ENCODE assay signal across 8 cellular contexts in the genomic region with DNA sequence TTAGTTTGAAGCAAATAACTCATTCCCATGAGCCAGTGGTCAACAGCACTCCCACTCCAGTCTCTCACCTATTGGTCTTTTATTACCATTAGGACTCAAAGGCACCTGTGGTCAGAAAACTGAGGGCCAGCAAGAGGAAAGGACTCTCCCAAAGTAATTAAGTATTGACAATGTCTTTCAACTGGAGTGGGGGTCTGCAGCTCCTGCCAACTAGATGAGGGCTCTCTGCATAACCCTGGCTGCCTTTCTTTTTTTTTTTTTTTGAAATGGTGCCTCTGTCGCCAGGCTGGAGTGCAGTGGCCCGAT. TPM values are rescaled to one million over a fixed set of nuclear protein-coding genes. Genes with fewer than 3 reads are reported as not detected.
DNase-seq lines count a peak whose midpoint lies in the region; ATAC-seq, FAIRE-seq and TF ChIP-seq lines count a peak whose summit lies in the region.

No MANE protein-coding gene starts in this region.

- POLR2A ChIA-PET in A549 (lab: Yijun Ruan, JAX), result interaction anchor here (0.6 kb wide), 1 partner anchor 66 kb away, joined by 4 read pairs; no protein-coding TSS in a partner anchor
- POLR2A ChIA-PET in naive thymus-derived CD4-positive, alpha-beta T cell (lab: Charles Lee), result no interaction called here

- no peaks in the 10 kb centered on the region; the same call in 1 of the 2 replicates for H3K36me3 ChIP-seq in HUES48 (ENCODE audit: control insufficient read depth, insufficient read depth, low read length)
- peaks cover 0 to 8% (median 0%) of the 10 kb centered on the region in 3 experiments for H3K36me3 ChIP-seq in naive thymus-derived CD4-positive, alpha-beta T cell (ENCODE audit: control insufficient read depth in 2 of 3, insufficient read depth in 3 of 3, low read length in 3 of 3)
- H3K36me3 ChIP-seq in small intestine (ENCODE audit: control insufficient read depth in 2 of 2, insufficient read depth in 2 of 2, low read length in 2 of 2), result no peaks in the 10 kb centered on the region
- H3K36me3 ChIP-seq in H7 (replicated peaks; ENCODE audit: control insufficient read depth, insufficient read depth, low read length), result no peaks in the 10 kb centered on the region

- peaks cover 0 to 4% (median 0%) of the 10 kb centered on the region in 5 experiments for H3K9me3 Mint-ChIP-seq in brain
- peaks cover 0 to 1% (median 0%) of the 10 kb centered on the region in 11 donors for H3K9me3 Mint-ChIP-seq in naive thymus-derived CD4-positive, alpha-beta T cell

- peaks cover 18% of the 10 kb centered on the region for H3K4me1 ChIP-seq in A549
- peaks cover 4% of the 10 kb centered on the region; the same call in 1 of the 2 replicates for H3K4me1 ChIP-seq in HUES48 (ENCODE audit: control insufficient read depth, insufficient read depth, low read length)
- peaks cover 15 to 17% of the 10 kb centered on the region in 2 donors for H3K4me1 ChIP-seq in naive thymus-derived CD4-positive, alpha-beta T cell (ENCODE audit: control insufficient read depth in 2 of 2, insufficient read depth in 2 of 2, low read length in 2 of 2)
- peaks cover 4 to 6% of the 10 kb centered on the region in 2 donors for H3K4me1 ChIP-seq in small intestine (ENCODE audit: control insufficient read depth in 2 of 2, insufficient read depth in 1 of 2, low read depth in 1 of 2, low read length in 1 of 2)

- FAIRE-seq in A549 (lab: Jason Lieb, UNC) (no peak), small intestine (lab: Jason Lieb, UNC) (no peak)

- no peak for DNase-seq in A549 (ENCODE audit: low read depth in 1 of 2, low spot score in 1 of 2)
- no peak for DNase-seq in naive thymus-derived CD4-positive, alpha-beta T cell
- DNase-seq in small intestine, result no peak
- DNase-seq in H7, result no peak
- no peak for DNase-seq in central memory CD4-positive, alpha-beta T cell

- H3K9me3 ChIP-seq in A549 (no peaks in the 10 kb centered on the region), HUES48 (ENCODE audit: control insufficient read depth, insufficient read depth, low read length) (no peaks in the 10 kb centered on the region), small intestine (ENCODE audit: control insufficient read depth, low read depth) (no peaks in the 10 kb centered on the region)
- H3K9me3 ChIP-seq in naive thymus-derived CD4-positive, alpha-beta T cell (ENCODE audit: control insufficient read depth in 2 of 3, low read length in 3 of 3), result no peaks in the 10 kb centered on the region

- H3K4me1 Mint-ChIP-seq in brain, result peaks cover 65% of the 10 kb centered on the region
- peaks cover 29 to 67% (median 56%) of the 10 kb centered on the region in 7 donors for H3K4me1 Mint-ChIP-seq in naive thymus-derived CD4-positive, alpha-beta T cell

- peak overlapping the region; percentile 58 for H3K4me2 ChIP-seq in A549

- peak overlapping the region; percentile 95 to 99 (median 98) for H3K4me3 Mint-ChIP-seq in brain
- H3K4me3 Mint-ChIP-seq in naive thymus-derived CD4-positive, alpha-beta T cell, result peak overlapping the region; percentile 86 to 98 (median 94)

- H3K27me3 ChIP-seq in HUES48 (ENCODE audit: control insufficient read depth, insufficient read depth, low read length) (no peaks in the 10 kb centered on the region), small intestine (ENCODE audit: control insufficient read depth in 2 of 2, insufficient read depth in 2 of 2, low read length in 2 of 2) (no peaks in the 10 kb centered on the region), H7 (ENCODE audit: control insufficient read depth, insufficient read depth, low read length) (no peaks in the 10 kb centered on the region)
- H3K27me3 ChIP-seq in naive thymus-derived CD4-positive, alpha-beta T cell (ENCODE audit: control insufficient read depth in 2 of 2, insufficient read depth in 2 of 2, low read length in 2 of 2), result no peaks in the 10 kb centered on the region

- intact Hi-C loops in naive thymus-derived CD4-positive, alpha-beta T cell (cut with micrococcal nuclease), result loop anchor here (1.0 to 5.0 kb wide), 11 partner anchors 130 to 1512 kb away; a partner anchor contains a TSS

- WGBS in A549 (ENCODE audit: missing lambda C conversion rate), result 97% methylated on average over 2 of the region's 2 CpGs
- 90 to 100% (median 96%) methylated on average over 2 of the region's 2 CpGs for WGBS in small intestine, 3 donors

- H3K4me3 ChIP-seq in A549, result no peak overlapping the region; the same call in 2 of the 3 replicates
- peak overlapping the region; percentile 34; the same call in 1 of the 2 replicates for H3K4me3 ChIP-seq in HUES48 (ENCODE audit: low read depth, low read length)
- H3K4me3 ChIP-seq in naive thymus-derived CD4-positive, alpha-beta T cell (ENCODE audit: low read length), result peak overlapping the region; percentile 85
- no peak overlapping the region for H3K4me3 ChIP-seq in small intestine (ENCODE audit: low read depth in 1 of 2, low read length in 2 of 2)
- H3K4me3 ChIP-seq in H7 (ENCODE audit: insufficient read depth, low read depth, low read length), result no peak overlapping the region

- H3K27ac ChIP-seq in A549 (peak overlapping the region; percentile 72 to 94), HUES48 (ENCODE audit: low read depth, low read length) (no peak overlapping the region), small intestine (ENCODE audit: low read depth in 1 of 2, low read length in 1 of 2) (peak overlapping the region in 1 of 2 donors; percentile 36)
- H3K27ac ChIP-seq in naive thymus-derived CD4-positive, alpha-beta T cell (ENCODE audit: low read depth, low read length), result peak overlapping the region; percentile 81

- H3K9ac ChIP-seq in HUES48 (ENCODE audit: low read depth, low read length), result 0 out of 2 replicates have a peak overlapping the region, but pooled peaks have one; percentile 18

- no peak for TF ChIP-seq POLR2A in A549 (IDR thresholded peaks at IDR 0.05; ENCODE audit: low read length)

- TF ChIP-seq CTCF in A549 (IDR thresholded peaks at IDR 0.05) (no peak), brain (conservative IDR thresholded peaks at IDR 0.05) (no peak)

- CTCF ChIA-PET in A549 (lab: Yijun Ruan, JAX), result no interaction called here
- CTCF ChIA-PET in naive thymus-derived CD4-positive, alpha-beta T cell (lab: Charles Lee), result no interaction called here

- H3K27me3 Mint-ChIP-seq in brain, result no peaks in the 10 kb centered on the region
- peaks cover 0 to 6% (median 0%) of the 10 kb centered on the region in 5 donors for H3K27me3 Mint-ChIP-seq in naive thymus-derived CD4-positive, alpha-beta T cell

- peak overlapping the region; percentile 88 to 96 (median 95) for H3K27ac Mint-ChIP-seq in brain
- peak overlapping the region; percentile 88 to 95 (median 91) for H3K27ac Mint-ChIP-seq in naive thymus-derived CD4-positive, alpha-beta T cell

- no peak for TF ChIP-seq EP300 in A549 (IDR thresholded peaks at IDR 0.05)

- peaks cover 16% of the 10 kb centered on the region for H3K36me3 Mint-ChIP-seq in brain
- H3K36me3 Mint-ChIP-seq in naive thymus-derived CD4-positive, alpha-beta T cell, result peaks cover 0 to 23% (median 7%) of the 10 kb centered on the region in 5 donors

- ATAC-seq in A549 (0 out of 6 replicates have a peak, but pooled peaks of 1 of the 2 experiments have one; percentile 2), GM21723 (IDR thresholded peaks at IDR 0.05; ENCODE audit: unreplicated experiment) (no peak)
- ATAC-seq in naive thymus-derived CD4-positive, alpha-beta T cell, result no peak

- TF ChIP-seq RAD21 in A549 (conservative IDR thresholded peaks at IDR 0.05 in 1 of 2, IDR thresholded peaks at IDR 0.05 in 1 of 2), result no peak

TF ChIP-seq in A549, 52 proteins besides CTCF, POLR2A, EP300 and RAD21:
- TF ChIP-seq, protein P1, sequence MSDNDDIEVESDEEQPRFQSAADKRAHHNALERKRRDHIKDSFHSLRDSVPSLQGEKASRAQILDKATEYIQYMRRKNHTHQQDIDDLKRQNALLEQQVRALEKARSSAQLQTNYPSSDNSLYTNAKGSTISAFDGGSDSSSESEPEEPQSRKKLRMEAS (IDR thresholded peaks at IDR 0.05), result no peak
- TF ChIP-seq, protein P2, sequence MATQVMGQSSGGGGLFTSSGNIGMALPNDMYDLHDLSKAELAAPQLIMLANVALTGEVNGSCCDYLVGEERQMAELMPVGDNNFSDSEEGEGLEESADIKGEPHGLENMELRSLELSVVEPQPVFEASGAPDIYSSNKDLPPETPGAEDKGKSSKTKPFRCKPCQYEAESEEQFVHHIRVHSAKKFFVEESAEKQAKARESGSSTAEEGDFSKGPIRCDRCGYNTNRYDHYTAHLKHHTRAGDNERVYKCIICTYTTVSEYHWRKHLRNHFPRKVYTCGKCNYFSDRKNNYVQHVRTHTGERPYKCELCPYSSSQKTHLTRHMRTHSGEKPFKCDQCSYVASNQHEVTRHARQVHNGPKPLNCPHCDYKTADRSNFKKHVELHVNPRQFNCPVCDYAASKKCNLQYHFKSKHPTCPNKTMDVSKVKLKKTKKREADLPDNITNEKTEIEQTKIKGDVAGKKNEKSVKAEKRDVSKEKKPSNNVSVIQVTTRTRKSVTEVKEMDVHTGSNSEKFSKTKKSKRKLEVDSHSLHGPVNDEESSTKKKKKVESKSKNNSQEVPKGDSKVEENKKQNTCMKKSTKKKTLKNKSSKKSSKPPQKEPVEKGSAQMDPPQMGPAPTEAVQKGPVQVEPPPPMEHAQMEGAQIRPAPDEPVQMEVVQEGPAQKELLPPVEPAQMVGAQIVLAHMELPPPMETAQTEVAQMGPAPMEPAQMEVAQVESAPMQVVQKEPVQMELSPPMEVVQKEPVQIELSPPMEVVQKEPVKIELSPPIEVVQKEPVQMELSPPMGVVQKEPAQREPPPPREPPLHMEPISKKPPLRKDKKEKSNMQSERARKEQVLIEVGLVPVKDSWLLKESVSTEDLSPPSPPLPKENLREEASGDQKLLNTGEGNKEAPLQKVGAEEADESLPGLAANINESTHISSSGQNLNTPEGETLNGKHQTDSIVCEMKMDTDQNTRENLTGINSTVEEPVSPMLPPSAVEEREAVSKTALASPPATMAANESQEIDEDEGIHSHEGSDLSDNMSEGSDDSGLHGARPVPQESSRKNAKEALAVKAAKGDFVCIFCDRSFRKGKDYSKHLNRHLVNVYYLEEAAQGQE (IDR thresholded peaks at IDR 0.05), result no peak
- TF ChIP-seq FOXS1 (CRISPR knock-in tag; IDR thresholded peaks at IDR 0.05) (no peak), EHF (CRISPR knock-in tag; IDR thresholded peaks at IDR 0.05) (no peak; the same call in 1 of the 2 replicates), RARB (CRISPR knock-in tag; IDR thresholded peaks at IDR 0.05) (no peak)

RNA-seq across cellular contexts. Expression of a gene that starts 0.6 kb away (rescaled TPM):
- 37.1 and 44.6 TPM in 2 replicates for polyA plus RNA-seq in A549 (2011; rRNA removed)
- polyA plus RNA-seq in A549 (2012; cell fraction: cytosol; rRNA removed), result 31.3 and 34.2 TPM in 2 replicates
- polyA plus RNA-seq in A549 (2012; cell fraction: nucleus; rRNA removed), result 78.3 and 93.3 TPM in 2 replicates
- polyA plus RNA-seq in A549 (2017; fragmentation: RNase III; extraction: RNeasy Plus Mini Kit Qiagen cat#74134 plus additional on column Dnase treatment), result 28.7 to 31.9 TPM (median 29.1 TPM) in 3 replicates
- 62.0 and 63.0 TPM in 2 replicates for polyA minus RNA-seq in A549 (2011; rRNA and poly(A)+ RNA removed)
- polyA plus RNA-seq in brain (ENCODE audit: insufficient read depth, low read depth, low replicate concordance), result 74.1 TPM
- 10 to 100 TPM; 62.2 to 98.1 (median 78.1) TPM for total RNA-seq in naive thymus-derived CD4-positive, alpha-beta T cell
- polyA plus RNA-seq in naive thymus-derived CD4-positive, alpha-beta T cell, result 10 to 100 TPM; 23.7 to 39.9 TPM
- 10 to 100 TPM; 15.7 to 20.1 (median 17.7) TPM for polyA plus RNA-seq in small intestine
- 33.2 and 43.3 TPM in 2 replicates for total RNA-seq in H7 (2014; rRNA removed; shearing (Covaris generic))

Comparison
In these comparisons a context has a peak if more than half of its experiments do, and no peak if none do; other contexts are left out.
1. H3K4me3 ChIP-seq: peak in HUES48 (single experiment) and naive thymus-derived CD4-positive, alpha-beta T cell (single experiment); none in A549 (single experiment), small intestine (0 of 2) and H7 (single experiment).